Comparison of ENCODE assay signal across 8 cellular contexts in the genomic region with DNA sequence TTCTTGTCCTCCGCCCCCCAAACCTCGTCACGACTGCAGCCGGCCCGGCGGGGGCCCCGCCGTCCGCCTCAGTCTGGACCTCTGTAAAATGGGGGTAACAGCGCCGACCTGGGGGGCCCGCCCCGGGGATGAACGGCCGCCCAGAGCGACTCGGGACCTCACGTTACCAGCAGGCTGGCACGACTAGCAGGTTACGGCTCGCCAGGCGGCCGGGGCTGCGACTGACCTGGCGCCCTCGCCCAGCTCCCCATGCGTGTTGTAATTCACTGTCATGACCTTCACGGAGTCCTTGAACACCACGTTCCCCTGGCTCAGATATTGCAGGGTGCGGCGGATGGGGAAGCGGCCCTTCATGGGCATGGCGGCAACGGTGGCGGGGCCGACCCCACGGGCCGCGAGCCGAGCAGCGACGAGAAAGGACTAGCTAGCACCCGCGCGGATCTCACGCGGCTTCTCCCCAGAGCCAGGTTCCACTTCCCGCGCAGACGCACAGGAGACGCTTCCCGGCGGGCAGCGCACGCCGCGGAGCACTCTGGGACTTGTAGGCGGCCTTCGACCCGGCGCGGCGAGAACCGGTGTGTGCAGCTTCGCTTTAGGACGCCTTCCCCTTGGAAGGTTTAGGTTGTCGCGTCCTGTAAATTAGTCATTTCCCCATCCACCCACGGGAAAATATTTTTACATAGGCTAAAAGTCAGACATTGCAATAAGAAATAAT. TPM values are rescaled to one million over a fixed set of nuclear protein-coding genes. Genes with fewer than 3 reads are reported as not detected.
DNase-seq lines count a peak whose midpoint lies in the region; TF ChIP-seq lines count a peak whose summit lies in the region.

A gene (minus strand): TSS at position 481 of the 715 bp plus-strand sequence. CDS start 121 bp downstream, at position 360.

- no peaks in the 10 kb centered on the region for H3K27me3 ChIP-seq in H9 (ENCODE audit: insufficient read depth, low read length)

- whole genome bisulfite sequencing in H9 (ENCODE audit: extremely low coverage, insufficient read length, low lambda C conversion rate): no CpG with 5 or more reads among the region's 69 CpGs

- H2BK20ac ChIP-seq in H9 (ENCODE audit: low read depth, low read length, poor library complexity, severe bottlenecking): no peak within 1 kb of the TSS

- peaks cover 16 to 24% (median 20%) of the 10 kb centered on the region in 3 experiments for H3K36me3 Mint-ChIP-seq in H9 (ENCODE audit: insufficient read depth in 1 of 3, low read depth in 3 of 3)
- H3K36me3 Mint-ChIP-seq in nephron progenitor cell (ENCODE audit: low read depth): peaks cover 42% of the 10 kb centered on the region
- H3K36me3 Mint-ChIP-seq in stimulated activated naive CD8-positive, alpha-beta T cell treated with anti-CD3 and anti-CD28 coated beads, Interleukin-15, Interleukin-2, amounts not matched to agents 100 ng/mL and 50 ng/mL, for 24 hours (ENCODE audit: low read depth): peaks cover 17% of the 10 kb centered on the region

- no peak within 1 kb of the TSS for H2AK5ac ChIP-seq in H9 (ENCODE audit: insufficient read length, low read length)

- no peak within 1 kb of the TSS for H3T11ph ChIP-seq in H9 (ENCODE audit: low read length)

- H3K14ac ChIP-seq in H9 (ENCODE audit: insufficient read depth, low read length): peak within 1 kb of the TSS; percentile 70

- no peak within 1 kb of the TSS for H4K91ac ChIP-seq in H9 (ENCODE audit: insufficient read length, low read depth, low read length)

- no peak within 1 kb of the TSS for H3K23ac ChIP-seq in H9 (ENCODE audit: insufficient read length, low read depth, low read length)

- H3K79me1 ChIP-seq in H9 (ENCODE audit: insufficient read depth, low read depth, low read length, poor library complexity, severe bottlenecking): peaks cover 5% of the 10 kb centered on the region

- peak within 1 kb of the TSS; percentile 95 for H3K4me2 ChIP-seq in H9 (ENCODE audit: insufficient read depth, insufficient read length, low read length)

- H4K5ac ChIP-seq in H9 (ENCODE audit: insufficient read length, low read depth, low read length): no peak within 1 kb of the TSS

- H2BK15ac ChIP-seq in H9 (ENCODE audit: low read depth, low read length): no peak within 1 kb of the TSS

- DNase-seq in ELR (ENCODE audit: low read depth) (peak; percentile 93), H9 (peak; percentile 91), M059J (ENCODE audit: low read depth) (peak; percentile 87), SHP77 (lab: John Stamatoyannopoulos, UW) (peak; percentile 87 to 92), fibroblast of the conjunctiva (ENCODE audit: low read depth) (peak; percentile 80), nephron progenitor cell (peak; percentile 88)
- peak; percentile 86 for DNase-seq in activated effector memory CD4-positive, alpha-beta T cell treated with Interleukin-2 at 50 U/mL for 16 hours

- no peaks in the 10 kb centered on the region for H3K9me3 ChIP-seq in H9 (ENCODE audit: control insufficient read depth, low read depth, low read length)

- no peak within 1 kb of the TSS for H3K4ac ChIP-seq in H9 (ENCODE audit: low read depth, low read length)

- TF ChIP-seq CTCF in H9 (conservative IDR thresholded peaks at IDR 0.05): no peak
- TF ChIP-seq CTCF in nephron progenitor cell (IDR thresholded peaks at IDR 0.05): no peak

- H3K4me3 Mint-ChIP-seq in H9 (peak within 1 kb of the TSS; percentile 97), nephron progenitor cell (peak within 1 kb of the TSS; percentile 94)
- peak within 1 kb of the TSS; percentile 96 for H3K4me3 Mint-ChIP-seq in stimulated activated naive CD8-positive, alpha-beta T cell treated with anti-CD3 and anti-CD28 coated beads, Interleukin-15, Interleukin-2, amounts not matched to agents 100 ng/mL and 50 ng/mL, for 24 hours

- no peak within 1 kb of the TSS for H2BK12ac ChIP-seq in H9 (ENCODE audit: insufficient read length, low read depth, low read length)

- H3K56ac ChIP-seq in H9 (ENCODE audit: insufficient read length, low read depth, low read length): no peak within 1 kb of the TSS

- H3K27ac ChIP-seq in H9 (ENCODE audit: insufficient read length, low read depth, low read length): no peak within 1 kb of the TSS

- H3K23me2 ChIP-seq in H9 (ENCODE audit: insufficient read length, low read depth, low read length, poor library complexity, severe bottlenecking): peaks cover 7% of the 10 kb centered on the region

- H2BK120ac ChIP-seq in H9 (ENCODE audit: low read depth, low read length, poor library complexity, severe bottlenecking): no peak within 1 kb of the TSS

- no peaks in the 10 kb centered on the region for H4K20me1 ChIP-seq in H9 (ENCODE audit: control insufficient read depth, insufficient read depth, insufficient read length)

- peak within 1 kb of the TSS; percentile 14 for H2AFZ ChIP-seq in H9 (ENCODE audit: low read length)

- H3K9me3 Mint-ChIP-seq in H9: peaks cover 0 to 3% of the 10 kb centered on the region in 2 experiments; a peak in 2 of 5 replicates
- H3K9me3 Mint-ChIP-seq in nephron progenitor cell: peaks cover 15% of the 10 kb centered on the region
- H3K9me3 Mint-ChIP-seq in stimulated activated naive CD8-positive, alpha-beta T cell treated with anti-CD3 and anti-CD28 coated beads, Interleukin-15, Interleukin-2, amounts not matched to agents 100 ng/mL and 50 ng/mL, for 24 hours: no peaks in the 10 kb centered on the region

- peaks cover 12% of the 10 kb centered on the region; the same call in 1 of the 2 replicates for H3K79me2 ChIP-seq in H9 (ENCODE audit: insufficient read depth, low read length)

- H3K27me3 Mint-ChIP-seq in H9 (ENCODE audit: low read depth): peaks cover 3% of the 10 kb centered on the region; the same call in 1 of the 2 replicates
- no peaks in the 10 kb centered on the region for H3K27me3 Mint-ChIP-seq in nephron progenitor cell (ENCODE audit: low read depth, poor library complexity)
- no peaks in the 10 kb centered on the region for H3K27me3 Mint-ChIP-seq in stimulated activated naive CD8-positive, alpha-beta T cell treated with anti-CD3 and anti-CD28 coated beads, Interleukin-15, Interleukin-2, amounts not matched to agents 100 ng/mL and 50 ng/mL, for 24 hours

- H3K4me1 ChIP-seq in H9 (ENCODE audit: insufficient read depth, low read length): peaks cover 6% of the 10 kb centered on the region; the same call in 1 of the 2 replicates

- no peak within 1 kb of the TSS for H4K8ac ChIP-seq in H9 (replicated peaks; ENCODE audit: insufficient read length, low read depth, low read length)

- H2BK5ac ChIP-seq in H9 (ENCODE audit: insufficient read length, low read length): no peak within 1 kb of the TSS

- peaks cover 18% of the 10 kb centered on the region in 2 experiments for H3K4me1 Mint-ChIP-seq in H9
- H3K4me1 Mint-ChIP-seq in nephron progenitor cell: peaks cover 29% of the 10 kb centered on the region
- peaks cover 37% of the 10 kb centered on the region for H3K4me1 Mint-ChIP-seq in stimulated activated naive CD8-positive, alpha-beta T cell treated with anti-CD3 and anti-CD28 coated beads, Interleukin-15, Interleukin-2, amounts not matched to agents 100 ng/mL and 50 ng/mL, for 24 hours (ENCODE audit: low read depth)

- H3K27ac Mint-ChIP-seq in H9 (peak within 1 kb of the TSS; percentile 74 to 99 (median 99); a peak in 4 of 7 replicates), nephron progenitor cell (peak within 1 kb of the TSS; percentile 91)
- H3K27ac Mint-ChIP-seq in stimulated activated naive CD8-positive, alpha-beta T cell treated with anti-CD3 and anti-CD28 coated beads, Interleukin-15, Interleukin-2, amounts not matched to agents 100 ng/mL and 50 ng/mL, for 24 hours: peak within 1 kb of the TSS; percentile 98

- peak within 1 kb of the TSS; percentile 15 for H3K18ac ChIP-seq in H9 (ENCODE audit: insufficient read length, low read depth, low read length)

- peak within 1 kb of the TSS; percentile 73 for H3K9ac ChIP-seq in H9 (ENCODE audit: extremely low read depth, insufficient read length, low read length)

RNA-seq across cellular contexts. Expression of the gene that starts here (rescaled TPM):
- total RNA-seq in H9 (2021): 53.2 and 56.2 TPM in 2 replicates
- total RNA-seq in M059J (2014; rRNA removed; shearing (Covaris generic)): 5.6 and 12.6 TPM in 2 replicates
